12 cellular contexts compared by ENCODE assay signal in genomic region chr3:114900908-114901307, GRCh38.
DNase-seq lines count a peak whose midpoint lies in the region; FAIRE-seq and TF ChIP-seq lines count a peak whose summit lies in the region.
"Had no signal": no experiment of that assay in that cellular context is flagged by ENCODE, and none has a peak within 500 bp of the region (broad histone marks: within the 10 kb centered on the region; RNA-seq: fewer than 3 reads in every experiment).

No MANE protein-coding gene starts in this region.

- H3K9me3 ChIP-seq in astrocyte (ENCODE audit: insufficient read depth, low read depth, low read length) (no peaks in the 10 kb centered on the region), skeletal muscle tissue (ENCODE audit: control insufficient read depth in 3 of 3, low read length in 3 of 3) (no peaks in the 10 kb centered on the region)
- H3K9me3 ChIP-seq in CD8-positive, alpha-beta memory T cell (ENCODE audit: low read length) = no peaks in the 10 kb centered on the region

- H3K4me3 ChIP-seq in astrocyte (ENCODE audit: insufficient read depth, low read depth, low read length) (peak overlapping the region; percentile 44), skeletal muscle tissue (ENCODE audit: low read length in 3 of 3) (peak overlapping the region in 1 of 3 donors; percentile 25)
- H3K4me3 ChIP-seq in CD8-positive, alpha-beta memory T cell (ENCODE audit: low read length) = no peak overlapping the region

- peaks cover 7% of the 10 kb centered on the region for H3K4me1 Mint-ChIP-seq in astrocyte (ENCODE audit: low read depth, unreplicated experiment)
- H3K4me1 Mint-ChIP-seq in CD8-positive, alpha-beta memory T cell = peaks cover 7 to 40% (median 13%) of the 10 kb centered on the region in 3 donors

- H2AFZ ChIP-seq in astrocyte (ENCODE audit: low read depth, low read length) = peak overlapping the region; percentile 53

- no peak overlapping the region for H3K27ac ChIP-seq in astrocyte (ENCODE audit: low read depth, low read length)
- peak overlapping the region; percentile 7 for H3K27ac ChIP-seq in skeletal muscle tissue (ENCODE audit: low read depth, low read length)
- H3K27ac ChIP-seq in CD8-positive, alpha-beta memory T cell (ENCODE audit: low read depth, low read length) = no peak overlapping the region

- CTCF ChIA-PET in CD8-positive, alpha-beta memory T cell (lab: Charles Lee) = no interaction called here

- H3K79me2 ChIP-seq in astrocyte (ENCODE audit: insufficient read depth, low read length) = no peaks in the 10 kb centered on the region

- no peaks in the 10 kb centered on the region for H3K27me3 Mint-ChIP-seq in astrocyte (ENCODE audit: low read depth, unreplicated experiment)
- H3K27me3 Mint-ChIP-seq in CD8-positive, alpha-beta memory T cell = no peaks in the 10 kb centered on the region
- H3K27me3 Mint-ChIP-seq: activated CD4-positive, alpha-beta T cell treated with anti-CD3 and anti-CD28 coated beads, Interleukin-2, amount 10 ng/mL, durations not matched to agents 24 days and 14 days; memory B cell had no signal

- H3K36me3 ChIP-seq in astrocyte (ENCODE audit: insufficient read depth, low read length) (no peaks in the 10 kb centered on the region), skeletal muscle tissue (ENCODE audit: control insufficient read depth in 3 of 3, insufficient read depth in 3 of 3, low read length in 3 of 3) (no peaks in the 10 kb centered on the region)
- H3K36me3 ChIP-seq in CD8-positive, alpha-beta memory T cell (ENCODE audit: insufficient read depth, low read length) = no peaks in the 10 kb centered on the region

- no peaks in the 10 kb centered on the region for H4K20me1 ChIP-seq in astrocyte (ENCODE audit: insufficient read depth, low read length)

- H3K36me3 Mint-ChIP-seq in astrocyte (ENCODE audit: low read depth, unreplicated experiment) = no peaks in the 10 kb centered on the region
- peaks cover 0 to 14% (median 4%) of the 10 kb centered on the region in 3 donors for H3K36me3 Mint-ChIP-seq in CD8-positive, alpha-beta memory T cell

- POLR2A ChIA-PET in CD8-positive, alpha-beta memory T cell (lab: Charles Lee) = no interaction called here

- FAIRE-seq in H54 (lab: Jason Lieb, UNC) (peak; percentile 81), astrocyte (lab: Jason Lieb, UNC) (peak; percentile 29)
- FAIRE-seq: HTR-8/SVneo had no signal

- no peaks in the 10 kb centered on the region for H3K9me3 Mint-ChIP-seq in astrocyte (ENCODE audit: unreplicated experiment)
- no peaks in the 10 kb centered on the region for H3K9me3 Mint-ChIP-seq in CD8-positive, alpha-beta memory T cell
- H3K9me3 Mint-ChIP-seq: activated CD4-positive, alpha-beta T cell treated with anti-CD3 and anti-CD28 coated beads, Interleukin-2, amount 10 ng/mL, durations not matched to agents 24 days and 14 days; memory B cell had no signal

- no peak for TF ChIP-seq CTCF in astrocyte (IDR thresholded peaks at IDR 0.05; ENCODE audit: insufficient read depth, low read depth, low read length)

- H3K4me1 ChIP-seq in astrocyte (ENCODE audit: insufficient read depth, low read length) = peaks cover 2% of the 10 kb centered on the region
- H3K4me1 ChIP-seq in skeletal muscle tissue (ENCODE audit: control insufficient read depth in 3 of 3, insufficient read depth in 3 of 3, low read length in 3 of 3) = peaks cover 0 to 11% (median 8%) of the 10 kb centered on the region in 3 donors
- no peaks in the 10 kb centered on the region for H3K4me1 ChIP-seq in CD8-positive, alpha-beta memory T cell (ENCODE audit: insufficient read depth, low read length)

- H3K4me3 Mint-ChIP-seq in astrocyte (ENCODE audit: unreplicated experiment) = no peak overlapping the region
- no peak overlapping the region for H3K4me3 Mint-ChIP-seq in CD8-positive, alpha-beta memory T cell
- H3K4me3 Mint-ChIP-seq: activated CD4-positive, alpha-beta T cell treated with anti-CD3 and anti-CD28 coated beads, Interleukin-2, amount 10 ng/mL, durations not matched to agents 24 days and 14 days; memory B cell had no signal

- no peak for DNase-seq in H54 (ENCODE audit: insufficient read length, low spot score)
- DNase-seq in astrocyte (ENCODE audit: low read depth) = no peak
- DNase-seq in iris pigment epithelial cell (ENCODE audit: low read depth) = peak; percentile 15
- no peak for DNase-seq in NCI-H2081 (lab: John Stamatoyannopoulos, UW)
- DNase-seq in NOMO-1 treated with DMSO at 0.1 percent for 48 hours (lab: John Stamatoyannopoulos, UW; ENCODE audit: unreplicated experiment) = no peak
- DNase-seq in CD8-positive, alpha-beta memory T cell = no peak
- DNase-seq in occipital lobe (lab: John Stamatoyannopoulos, UW) = no peak
- DNase-seq: activated CD4-positive, alpha-beta T cell treated with anti-CD3 and anti-CD28 coated beads, Interleukin-2, amount 10 ng/mL, durations not matched to agents 24 days and 14 days; stimulated activated naive CD4-positive, alpha-beta T cell had no signal

- peak overlapping the region; percentile 85 for H3K4me2 ChIP-seq in astrocyte (ENCODE audit: low read length)

- no peak overlapping the region for H3K27ac Mint-ChIP-seq in astrocyte (ENCODE audit: unreplicated experiment)
- no peak overlapping the region for H3K27ac Mint-ChIP-seq in CD8-positive, alpha-beta memory T cell
- H3K27ac Mint-ChIP-seq: activated CD4-positive, alpha-beta T cell treated with anti-CD3 and anti-CD28 coated beads, Interleukin-2, amount 10 ng/mL, durations not matched to agents 24 days and 14 days; memory B cell had no signal

- H3K9ac ChIP-seq in astrocyte (ENCODE audit: low read length) (peak overlapping the region; percentile 16), skeletal muscle tissue (ENCODE audit: low read depth in 1 of 3, low read length in 3 of 3) (peak overlapping the region in 1 of 3 donors; percentile 9)

- no peaks in the 10 kb centered on the region for H3K27me3 ChIP-seq in astrocyte (ENCODE audit: insufficient read depth, low read length)
- no peaks in the 10 kb centered on the region for H3K27me3 ChIP-seq in skeletal muscle tissue (ENCODE audit: control insufficient read depth in 3 of 3, insufficient read depth in 3 of 3, low read length in 3 of 3)
- no peaks in the 10 kb centered on the region for H3K27me3 ChIP-seq in CD8-positive, alpha-beta memory T cell (ENCODE audit: insufficient read depth, low read length, poor library complexity, severe bottlenecking)

- TF ChIP-seq POLR2A in H54 (IDR thresholded peaks at IDR 0.05; ENCODE audit: low read depth, low read length) = no peak
